In the genomic region with DNA sequence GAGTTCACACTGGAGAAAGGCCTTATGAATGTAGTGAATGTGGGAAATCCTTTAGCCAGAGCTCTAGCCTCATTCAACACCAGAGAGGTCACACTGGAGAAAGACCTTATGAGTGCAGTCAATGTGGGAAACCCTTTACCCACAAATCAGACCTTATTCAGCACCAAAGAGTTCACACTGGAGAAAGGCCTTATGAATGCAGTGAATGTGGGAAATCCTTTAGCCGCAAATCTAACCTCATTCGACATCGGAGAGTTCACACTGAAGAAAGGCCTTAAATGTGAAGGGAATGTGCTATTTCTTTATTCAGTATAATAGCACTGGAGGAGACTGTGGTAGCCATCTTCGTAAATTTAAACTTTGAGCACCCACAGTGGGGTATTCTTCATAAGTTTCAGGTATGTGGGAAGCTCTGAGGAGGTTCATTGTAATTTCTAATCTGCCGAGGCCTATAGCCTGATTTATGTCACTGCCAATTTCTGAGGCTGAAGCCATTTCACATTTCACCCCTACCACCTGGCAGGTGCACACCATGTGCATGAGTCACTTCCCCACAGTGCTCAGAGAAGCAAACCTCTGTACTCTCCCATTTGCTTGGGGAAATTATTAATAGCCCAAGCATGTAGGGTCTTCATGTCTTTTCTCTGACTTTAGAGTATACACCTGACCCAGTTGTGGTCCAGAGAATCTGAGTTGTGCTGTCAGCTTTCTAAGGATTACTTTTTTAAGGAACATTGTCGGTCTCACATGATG, we compare ENCODE assay signal across 2 cellular contexts.
TF ChIP-seq lines count a peak whose summit lies in the region.

No MANE protein-coding gene starts in this region.

TF ChIP-seq in GM23338, 12 proteins besides CTCF, POLR2A, EP300 and RAD21 (continues in another document):
- TF ChIP-seq ZNF331 (CRISPR knock-in tag; IDR thresholded peaks at IDR 0.05; ENCODE audit: low read depth): no peak
- TF ChIP-seq EZH2 (IDR thresholded peaks at IDR 0.05; ENCODE audit: low read depth, unreplicated experiment): no peak
- TF ChIP-seq POLR2AphosphoS5 (IDR thresholded peaks at IDR 0.05; ENCODE audit: low read depth): no peak
- no peak for TF ChIP-seq JUNB (IDR thresholded peaks at IDR 0.05; ENCODE audit: unreplicated experiment)
- TF ChIP-seq NANOG (IDR thresholded peaks at IDR 0.05; ENCODE audit: borderline replicate concordance): no peak
- TF ChIP-seq, protein P1, sequence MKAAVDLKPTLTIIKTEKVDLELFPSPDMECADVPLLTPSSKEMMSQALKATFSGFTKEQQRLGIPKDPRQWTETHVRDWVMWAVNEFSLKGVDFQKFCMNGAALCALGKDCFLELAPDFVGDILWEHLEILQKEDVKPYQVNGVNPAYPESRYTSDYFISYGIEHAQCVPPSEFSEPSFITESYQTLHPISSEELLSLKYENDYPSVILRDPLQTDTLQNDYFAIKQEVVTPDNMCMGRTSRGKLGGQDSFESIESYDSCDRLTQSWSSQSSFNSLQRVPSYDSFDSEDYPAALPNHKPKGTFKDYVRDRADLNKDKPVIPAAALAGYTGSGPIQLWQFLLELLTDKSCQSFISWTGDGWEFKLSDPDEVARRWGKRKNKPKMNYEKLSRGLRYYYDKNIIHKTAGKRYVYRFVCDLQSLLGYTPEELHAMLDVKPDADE (IDR thresholded peaks at IDR 0.05): no peak
- TF ChIP-seq CREB1 (CRISPR knock-in tag; IDR thresholded peaks at IDR 0.05; ENCODE audit: low read depth): no peak
- TF ChIP-seq, protein P2, sequence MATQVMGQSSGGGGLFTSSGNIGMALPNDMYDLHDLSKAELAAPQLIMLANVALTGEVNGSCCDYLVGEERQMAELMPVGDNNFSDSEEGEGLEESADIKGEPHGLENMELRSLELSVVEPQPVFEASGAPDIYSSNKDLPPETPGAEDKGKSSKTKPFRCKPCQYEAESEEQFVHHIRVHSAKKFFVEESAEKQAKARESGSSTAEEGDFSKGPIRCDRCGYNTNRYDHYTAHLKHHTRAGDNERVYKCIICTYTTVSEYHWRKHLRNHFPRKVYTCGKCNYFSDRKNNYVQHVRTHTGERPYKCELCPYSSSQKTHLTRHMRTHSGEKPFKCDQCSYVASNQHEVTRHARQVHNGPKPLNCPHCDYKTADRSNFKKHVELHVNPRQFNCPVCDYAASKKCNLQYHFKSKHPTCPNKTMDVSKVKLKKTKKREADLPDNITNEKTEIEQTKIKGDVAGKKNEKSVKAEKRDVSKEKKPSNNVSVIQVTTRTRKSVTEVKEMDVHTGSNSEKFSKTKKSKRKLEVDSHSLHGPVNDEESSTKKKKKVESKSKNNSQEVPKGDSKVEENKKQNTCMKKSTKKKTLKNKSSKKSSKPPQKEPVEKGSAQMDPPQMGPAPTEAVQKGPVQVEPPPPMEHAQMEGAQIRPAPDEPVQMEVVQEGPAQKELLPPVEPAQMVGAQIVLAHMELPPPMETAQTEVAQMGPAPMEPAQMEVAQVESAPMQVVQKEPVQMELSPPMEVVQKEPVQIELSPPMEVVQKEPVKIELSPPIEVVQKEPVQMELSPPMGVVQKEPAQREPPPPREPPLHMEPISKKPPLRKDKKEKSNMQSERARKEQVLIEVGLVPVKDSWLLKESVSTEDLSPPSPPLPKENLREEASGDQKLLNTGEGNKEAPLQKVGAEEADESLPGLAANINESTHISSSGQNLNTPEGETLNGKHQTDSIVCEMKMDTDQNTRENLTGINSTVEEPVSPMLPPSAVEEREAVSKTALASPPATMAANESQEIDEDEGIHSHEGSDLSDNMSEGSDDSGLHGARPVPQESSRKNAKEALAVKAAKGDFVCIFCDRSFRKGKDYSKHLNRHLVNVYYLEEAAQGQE (IDR thresholded peaks at IDR 0.05; ENCODE audit: unreplicated experiment): no peak

TF ChIP-seq in GM12878, 131 proteins besides CTCF, POLR2A, EP300 and RAD21:
- TF ChIP-seq KAT2A (conservative IDR thresholded peaks at IDR 0.05; ENCODE audit: control insufficient read depth, low read depth, low read length): no peak
- TF ChIP-seq KLF5 (IDR thresholded peaks at IDR 0.05; ENCODE audit: partially characterized antibody): peak; percentile 59
